1 cellular context compared by ENCODE assay signal in the genomic region with DNA sequence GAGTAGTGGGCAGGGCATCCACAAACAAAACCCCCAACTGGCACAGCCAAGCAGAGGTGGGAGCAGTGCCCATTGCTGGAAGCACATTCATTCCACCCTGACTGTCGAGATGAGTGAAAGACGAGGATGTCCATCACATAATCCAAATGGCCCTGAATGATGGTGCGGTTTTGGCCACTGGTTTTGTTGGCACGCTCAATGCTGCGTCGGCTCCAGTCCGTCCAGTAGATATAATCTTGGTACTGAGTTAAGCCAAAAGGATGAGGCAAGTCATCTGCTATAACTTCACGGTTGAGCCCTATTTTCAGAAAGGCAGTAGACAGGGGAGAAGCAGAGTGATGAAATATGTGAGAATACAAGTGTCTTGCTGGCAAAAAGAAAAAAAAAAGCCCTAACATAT.
TF ChIP-seq lines count a peak whose summit lies in the region.

No MANE protein-coding gene starts in this region.

TF ChIP-seq in WTC11, 78 proteins besides CTCF, POLR2A, EP300 and RAD21 (continued from another document):
- TF ChIP-seq, protein P1, sequence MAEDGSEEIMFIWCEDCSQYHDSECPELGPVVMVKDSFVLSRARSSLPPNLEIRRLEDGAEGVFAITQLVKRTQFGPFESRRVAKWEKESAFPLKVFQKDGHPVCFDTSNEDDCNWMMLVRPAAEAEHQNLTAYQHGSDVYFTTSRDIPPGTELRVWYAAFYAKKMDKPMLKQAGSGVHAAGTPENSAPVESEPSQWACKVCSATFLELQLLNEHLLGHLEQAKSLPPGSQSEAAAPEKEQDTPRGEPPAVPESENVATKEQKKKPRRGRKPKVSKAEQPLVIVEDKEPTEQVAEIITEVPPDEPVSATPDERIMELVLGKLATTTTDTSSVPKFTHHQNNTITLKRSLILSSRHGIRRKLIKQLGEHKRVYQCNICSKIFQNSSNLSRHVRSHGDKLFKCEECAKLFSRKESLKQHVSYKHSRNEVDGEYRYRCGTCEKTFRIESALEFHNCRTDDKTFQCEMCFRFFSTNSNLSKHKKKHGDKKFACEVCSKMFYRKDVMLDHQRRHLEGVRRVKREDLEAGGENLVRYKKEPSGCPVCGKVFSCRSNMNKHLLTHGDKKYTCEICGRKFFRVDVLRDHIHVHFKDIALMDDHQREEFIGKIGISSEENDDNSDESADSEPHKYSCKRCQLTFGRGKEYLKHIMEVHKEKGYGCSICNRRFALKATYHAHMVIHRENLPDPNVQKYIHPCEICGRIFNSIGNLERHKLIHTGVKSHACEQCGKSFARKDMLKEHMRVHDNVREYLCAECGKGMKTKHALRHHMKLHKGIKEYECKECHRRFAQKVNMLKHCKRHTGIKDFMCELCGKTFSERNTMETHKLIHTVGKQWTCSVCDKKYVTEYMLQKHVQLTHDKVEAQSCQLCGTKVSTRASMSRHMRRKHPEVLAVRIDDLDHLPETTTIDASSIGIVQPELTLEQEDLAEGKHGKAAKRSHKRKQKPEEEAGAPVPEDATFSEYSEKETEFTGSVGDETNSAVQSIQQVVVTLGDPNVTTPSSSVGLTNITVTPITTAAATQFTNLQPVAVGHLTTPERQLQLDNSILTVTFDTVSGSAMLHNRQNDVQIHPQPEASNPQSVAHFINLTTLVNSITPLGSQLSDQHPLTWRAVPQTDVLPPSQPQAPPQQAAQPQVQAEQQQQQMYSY (CRISPR knock-in tag; IDR thresholded peaks at IDR 0.05) = no peak
- TF ChIP-seq SMAD4 (CRISPR knock-in tag; IDR thresholded peaks at IDR 0.05) (no peak), ATF1 (CRISPR knock-in tag; IDR thresholded peaks at IDR 0.05) (no peak)
- TF ChIP-seq, protein P2, sequence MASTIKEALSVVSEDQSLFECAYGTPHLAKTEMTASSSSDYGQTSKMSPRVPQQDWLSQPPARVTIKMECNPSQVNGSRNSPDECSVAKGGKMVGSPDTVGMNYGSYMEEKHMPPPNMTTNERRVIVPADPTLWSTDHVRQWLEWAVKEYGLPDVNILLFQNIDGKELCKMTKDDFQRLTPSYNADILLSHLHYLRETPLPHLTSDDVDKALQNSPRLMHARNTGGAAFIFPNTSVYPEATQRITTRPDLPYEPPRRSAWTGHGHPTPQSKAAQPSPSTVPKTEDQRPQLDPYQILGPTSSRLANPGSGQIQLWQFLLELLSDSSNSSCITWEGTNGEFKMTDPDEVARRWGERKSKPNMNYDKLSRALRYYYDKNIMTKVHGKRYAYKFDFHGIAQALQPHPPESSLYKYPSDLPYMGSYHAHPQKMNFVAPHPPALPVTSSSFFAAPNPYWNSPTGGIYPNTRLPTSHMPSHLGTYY (CRISPR knock-in tag; IDR thresholded peaks at IDR 0.05) = no peak
- TF ChIP-seq, protein P3, sequence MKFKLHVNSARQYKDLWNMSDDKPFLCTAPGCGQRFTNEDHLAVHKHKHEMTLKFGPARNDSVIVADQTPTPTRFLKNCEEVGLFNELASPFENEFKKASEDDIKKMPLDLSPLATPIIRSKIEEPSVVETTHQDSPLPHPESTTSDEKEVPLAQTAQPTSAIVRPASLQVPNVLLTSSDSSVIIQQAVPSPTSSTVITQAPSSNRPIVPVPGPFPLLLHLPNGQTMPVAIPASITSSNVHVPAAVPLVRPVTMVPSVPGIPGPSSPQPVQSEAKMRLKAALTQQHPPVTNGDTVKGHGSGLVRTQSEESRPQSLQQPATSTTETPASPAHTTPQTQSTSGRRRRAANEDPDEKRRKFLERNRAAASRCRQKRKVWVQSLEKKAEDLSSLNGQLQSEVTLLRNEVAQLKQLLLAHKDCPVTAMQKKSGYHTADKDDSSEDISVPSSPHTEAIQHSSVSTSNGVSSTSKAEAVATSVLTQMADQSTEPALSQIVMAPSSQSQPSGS (CRISPR knock-in tag; IDR thresholded peaks at IDR 0.05; ENCODE audit: borderline replicate concordance, low read depth) = no peak
